Comparison of ENCODE assay signal across 1 cellular context in genomic region chr12:106088246-106089200, GRCh38.
TF ChIP-seq lines count a peak whose summit lies in the region.

No MANE protein-coding gene starts in this region.

TF ChIP-seq in K562, 482 proteins besides CTCF, POLR2A, EP300 and RAD21 (continued from another document):
- TF ChIP-seq AFF1 (IDR thresholded peaks at IDR 0.05; ENCODE audit: low read depth in 1 of 2, partially characterized antibody in 2 of 2) (no peak), RBBP5 (IDR thresholded peaks at IDR 0.05; ENCODE audit: borderline replicate concordance, insufficient read depth, low read length, poor library complexity, severe bottlenecking) (no peak), ATF3 (IDR thresholded peaks at IDR 0.05) (no peak), ATF3 (CRISPR knock-in tag; conservative IDR thresholded peaks at IDR 0.05) (no peak), TRIM28 (IDR thresholded peaks at IDR 0.05) (no peak), CXXC5 (CRISPR knock-in tag; IDR thresholded peaks at IDR 0.05) (no peak), ZNF785 (CRISPR knock-in tag; IDR thresholded peaks at IDR 0.05) (no peak), KLF13 (tag; IDR thresholded peaks at IDR 0.05; ENCODE audit: borderline replicate concordance, low read depth) (no peak), PHF8 (IDR thresholded peaks at IDR 0.05; ENCODE audit: borderline replicate concordance, low read length) (no peak), POLR2AphosphoS5 (IDR thresholded peaks at IDR 0.05; ENCODE audit: control insufficient read depth, insufficient read depth, low read depth, low read length) (no peak), RBM25 (IDR thresholded peaks at IDR 0.05; ENCODE audit: low read depth, low read length, severe bottlenecking) (peak; percentile 69), ZFP36 (IDR thresholded peaks at IDR 0.05; ENCODE audit: low read depth, low read length, partially characterized antibody) (peak; percentile 53)
TF ChIP-seq in K562: peak in this region for 2.
